ENCODE assay signal across 22 cellular contexts in the genomic region with DNA sequence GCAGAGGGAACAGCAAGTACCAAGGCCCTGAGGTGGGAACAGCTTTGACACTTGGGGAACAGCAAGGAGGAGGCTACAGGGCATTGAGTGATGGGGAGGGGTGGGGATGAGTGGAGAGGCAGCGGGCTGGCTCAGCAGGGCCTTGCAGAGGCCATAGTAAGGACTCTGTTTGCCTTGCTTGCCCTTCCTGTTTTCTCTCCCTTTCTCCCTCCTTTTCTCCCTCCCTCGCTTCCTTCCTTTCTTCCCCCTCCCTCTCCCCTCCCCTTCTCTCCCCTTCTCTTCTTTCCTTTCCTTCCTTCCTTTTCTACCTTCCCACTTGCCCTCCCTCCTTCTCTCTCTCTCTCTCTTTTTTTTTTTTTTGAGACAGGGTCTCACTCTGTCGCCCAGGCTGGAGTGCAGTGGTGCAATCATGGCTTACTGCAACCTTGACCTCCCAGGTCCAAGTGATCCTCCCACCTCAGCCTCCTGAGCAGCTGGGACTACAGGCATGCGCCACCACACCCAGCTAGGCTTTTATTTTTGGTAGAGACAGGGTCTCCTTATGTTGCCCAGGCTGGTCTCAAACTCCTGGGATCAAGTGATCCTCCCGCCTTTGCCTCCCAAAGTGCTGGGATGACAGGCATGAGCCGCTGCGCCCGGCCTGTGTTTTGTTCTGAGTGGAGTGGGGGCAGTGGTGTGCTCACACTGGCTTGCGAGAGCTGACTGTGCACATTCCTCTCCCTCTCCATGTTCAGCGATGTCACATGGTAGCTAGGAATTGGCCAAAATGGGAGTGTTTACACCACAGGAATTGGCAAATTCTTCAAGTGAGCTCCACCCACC. TPM values are rescaled to one million over a fixed set of nuclear protein-coding genes. Genes with fewer than 3 reads are reported as not detected.
DNase-seq lines count a peak whose midpoint lies in the region; ATAC-seq, FAIRE-seq and TF ChIP-seq lines count a peak whose summit lies in the region.
"Had no signal": no experiment of that assay in that cellular context is flagged by ENCODE, and none has a peak within 500 bp of the region (broad histone marks: within the 10 kb centered on the region; RNA-seq: fewer than 3 reads in every experiment).

No MANE protein-coding gene starts in this region.

- DNase-seq in HepG2 (ENCODE audit: low spot score) (no peak), right lobe of liver (no peak), astrocyte (ENCODE audit: low read depth) (peak; percentile 68), fibroblast of villous mesenchyme (ENCODE audit: low read depth) (peak; percentile 84), NCI-H1436 treated with DMSO at 0.1 percent for 48 hours (lab: John Stamatoyannopoulos, UW) (no peak), iPS-NIHi7 (ENCODE audit: extremely low spot score) (no peak)
- no peak for DNase-seq in activated CD4-positive, alpha-beta T cell treated with anti-CD3 and anti-CD28 coated beads, Interleukin-2, amount 50 U/mL, for 4 hours
- DNase-seq: 8988T; activated naive CD4-positive, alpha-beta T cell; activated T-cell treated with anti-CD3 and anti-CD28 coated beads for 4 hours; DMS 273 treated with DMSO at 0.1 percent for 48 hours; effector memory CD4-positive, alpha-beta T cell; hypothalamus; kidney glomerular epithelial cell; NCI-H2029 treated with DMSO at 0.1 percent for 48 hours; nephron progenitor cell; stimulated activated CD4-positive, alpha-beta T cell treated with anti-CD3 and anti-CD28 coated beads, Interleukin-4, amount 100 ng/mL, for 24 hours; SW 1271 had no signal

- in situ Hi-C loops in HepG2 (cut with HindIII; ENCODE audit: extremely low pct_ligation_motif_present, low pct_unique_long_range_greater_than_20kb): no loop called here

- H3K9me3 ChIP-seq in HepG2 (ENCODE audit: low read length) (no peaks in the 10 kb centered on the region), right lobe of liver (no peaks in the 10 kb centered on the region), astrocyte (ENCODE audit: insufficient read depth, low read depth, low read length) (peaks cover 3% of the 10 kb centered on the region)

- POLR2A ChIA-PET in HepG2 (lab: Yijun Ruan, JAX): interaction anchor here (1.0 to 1.6 kb wide), 2 partner anchors 21 to 335 kb away, joined by 3 read pairs; no protein-coding TSS in a partner anchor

- H3K4me2 ChIP-seq in HepG2 (ENCODE audit: low read depth, low read length) (0 out of 2 replicates have a peak overlapping the region, but pooled peaks have one; percentile 1), astrocyte (ENCODE audit: low read length) (no peak overlapping the region)
- H3K4me2 ChIP-seq: smooth muscle cell had no signal

- TF ChIP-seq POLR2A in HepG2 (IDR thresholded peaks at IDR 0.05; ENCODE audit: insufficient read depth in 1 of 2, low read depth in 2 of 2, low read length in 2 of 2) (no peak), right lobe of liver (IDR thresholded peaks at IDR 0.05) (no peak)

- H3K4me3 ChIP-seq in HepG2 (replicated peaks in 1 of 3; ENCODE audit: insufficient read depth in 1 of 3, low read depth in 2 of 3, low read length in 3 of 3): no peak overlapping the region
- no peak overlapping the region for H3K4me3 ChIP-seq in right lobe of liver
- H3K4me3 ChIP-seq in astrocyte (ENCODE audit: insufficient read depth, low read depth, low read length): no peak overlapping the region
- no peak overlapping the region for H3K4me3 ChIP-seq in fibroblast of villous mesenchyme (ENCODE audit: low read depth, low read length)
- H3K4me3 ChIP-seq: smooth muscle cell had no signal

- no peak for TF ChIP-seq RAD21 in HepG2 (CRISPR knock-in tag; IDR thresholded peaks at IDR 0.05)

- ATAC-seq in HepG2 (peak; percentile 38), right lobe of liver (no peak), GM21381 (IDR thresholded peaks at IDR 0.05; ENCODE audit: unreplicated experiment) (no peak)

- TF ChIP-seq EP300 in HepG2 (IDR thresholded peaks at IDR 0.05; ENCODE audit: low read depth in 2 of 2, low read length in 2 of 2) (no peak), HepG2 (CRISPR knock-in tag; IDR thresholded peaks at IDR 0.05; ENCODE audit: borderline replicate concordance) (no peak)

- no TSS peak for BruUV-seq in HepG2 (replicated peaks; lab: Mats Ljungman, UMichigan)

- H3K4me1 Mint-ChIP-seq in astrocyte (ENCODE audit: low read depth, unreplicated experiment): peaks cover 7% of the 10 kb centered on the region

- H3K27me3 ChIP-seq in HepG2 (ENCODE audit: control insufficient read depth in 1 of 2, insufficient read depth in 2 of 2, low read length in 2 of 2) (no peaks in the 10 kb centered on the region), right lobe of liver (no peaks in the 10 kb centered on the region), astrocyte (ENCODE audit: insufficient read depth, low read length) (no peaks in the 10 kb centered on the region)

- FAIRE-seq in HepG2 (lab: Jason Lieb, UNC): no peak
- FAIRE-seq in astrocyte (lab: Jason Lieb, UNC): no peak

- H3K27ac ChIP-seq in HepG2 (ENCODE audit: extremely low read length, insufficient read depth, low read length) (no peak overlapping the region), right lobe of liver (no peak overlapping the region), astrocyte (ENCODE audit: low read depth, low read length) (no peak overlapping the region)

- no peak overlapping the region for H3K4me3 Mint-ChIP-seq in astrocyte (ENCODE audit: unreplicated experiment)
- H3K4me3 Mint-ChIP-seq: CD14-positive monocyte, nephron progenitor cell had no signal

- H3K9ac ChIP-seq in HepG2 (ENCODE audit: insufficient read depth, low read depth, low read length): no peak overlapping the region
- H3K9ac ChIP-seq in astrocyte (ENCODE audit: low read length): no peak overlapping the region

- H4K20me1 ChIP-seq in HepG2 (ENCODE audit: insufficient read depth, low read length) (no peaks in the 10 kb centered on the region), astrocyte (ENCODE audit: insufficient read depth, low read length) (no peaks in the 10 kb centered on the region)

- TF ChIP-seq CTCF in HepG2 (CRISPR knock-in tag; IDR thresholded peaks at IDR 0.05): no peak
- no peak for TF ChIP-seq CTCF in right lobe of liver (IDR thresholded peaks at IDR 0.05)
- TF ChIP-seq CTCF in astrocyte (IDR thresholded peaks at IDR 0.05; ENCODE audit: insufficient read depth, low read depth, low read length): no peak
- no peak for TF ChIP-seq CTCF in fibroblast of villous mesenchyme (IDR thresholded peaks at IDR 0.05; ENCODE audit: insufficient read depth, low read depth, low read length)

- H2AFZ ChIP-seq in HepG2 (ENCODE audit: low read length) (no peak overlapping the region), astrocyte (ENCODE audit: low read depth, low read length) (no peak overlapping the region)

- peak overlapping the region; percentile 23 for H3K27ac Mint-ChIP-seq in astrocyte (ENCODE audit: unreplicated experiment)
- H3K27ac Mint-ChIP-seq: progenitor cell of endocrine pancreas had no signal

- 54% methylated on average over 10 of the region's 10 CpGs for WGBS in HepG2 (ENCODE audit: low lambda C conversion rate)
- 91% methylated on average over 4 of the region's 10 CpGs for WGBS in right lobe of liver (ENCODE audit: insufficient coverage, low coverage, low lambda C conversion rate, missing lambda C conversion rate)

- H3K79me2 ChIP-seq in HepG2 (ENCODE audit: insufficient read depth, low read length): no peaks in the 10 kb centered on the region
- H3K79me2 ChIP-seq in astrocyte (ENCODE audit: insufficient read depth, low read length): no peaks in the 10 kb centered on the region

- peaks cover 19% of the 10 kb centered on the region for H3K36me3 Mint-ChIP-seq in astrocyte (ENCODE audit: low read depth, unreplicated experiment)

- intact Hi-C loops in HepG2 (cut with micrococcal nuclease; ENCODE audit: unreplicated experiment) (no loop called here), right lobe of liver (cut with DNase I) (no loop called here)

- H3K4me1 ChIP-seq in HepG2 (ENCODE audit: insufficient read depth, low read length) (peaks cover 52% of the 10 kb centered on the region), right lobe of liver (no peaks in the 10 kb centered on the region), astrocyte (ENCODE audit: insufficient read depth, low read length) (no peaks in the 10 kb centered on the region)

- H3K9me3 Mint-ChIP-seq in astrocyte (ENCODE audit: unreplicated experiment): peaks cover 12% of the 10 kb centered on the region

- CTCF ChIA-PET in HepG2 (lab: Yijun Ruan, JAX; ENCODE audit: low intra/inter-chr PET ratio, low total read pairs): interaction anchor here (0.6 kb wide), 1 partner anchor 26 kb away, joined by 3 read pairs; no protein-coding TSS in a partner anchor

- no peaks in the 10 kb centered on the region for H3K27me3 Mint-ChIP-seq in astrocyte (ENCODE audit: low read depth, unreplicated experiment)
- H3K27me3 Mint-ChIP-seq: progenitor cell of endocrine pancreas had no signal

- H3K36me3 ChIP-seq in HepG2 (replicated peaks in 1 of 2; ENCODE audit: control insufficient read depth in 1 of 2, insufficient read depth in 2 of 2, low read length in 2 of 2) (no peaks in the 10 kb centered on the region), right lobe of liver (no peaks in the 10 kb centered on the region), astrocyte (ENCODE audit: insufficient read depth, low read length) (no peaks in the 10 kb centered on the region)

RNA-seq across cellular contexts. Expression of gene IER5L, which starts 17.1 kb away (rescaled TPM):
- total RNA-seq in HepG2 (2016; rRNA removed; fragmentation: Illumina TruSeq; extraction: Trizol): 2.5 and 3.3 TPM in 2 replicates
- 2.4 and 2.5 TPM in 2 replicates for total RNA-seq in HepG2 (2016; cell fraction: cytosol; rRNA removed; fragmentation: Illumina TruSeq; extraction: Trizol; ENCODE audit: low read depth)
- 2.6 and 3.2 TPM in 2 replicates for total RNA-seq in HepG2 (2016; cell fraction: insoluble cytoplasmic fraction; rRNA removed; fragmentation: Illumina TruSeq; extraction: Trizol)
- 2.0 and 2.7 TPM in 2 replicates for total RNA-seq in HepG2 (2016; cell fraction: membrane; rRNA removed; fragmentation: Illumina TruSeq; extraction: Trizol)
- 0.84 and 1.2 TPM in 2 replicates for total RNA-seq in HepG2 (2016; cell fraction: nucleus; rRNA removed; fragmentation: Illumina TruSeq; extraction: Trizol)
- 1.8 and 3.6 TPM in 2 replicates for polyA plus RNA-seq in HepG2 (2011; rRNA removed)
- 2.1 and 3.1 TPM in 2 replicates for polyA plus RNA-seq in HepG2 (2011; cell fraction: cytosol; rRNA removed)
- 4.4 and 4.5 TPM in 2 replicates for polyA plus RNA-seq in HepG2 (2011; cell fraction: nucleus; rRNA removed)
- polyA plus RNA-seq in HepG2 (2012): 1.5 and 2.6 TPM in 2 replicates
- polyA plus RNA-seq in HepG2 (2016; cell fraction: cytosol; fragmentation: Illumina TruSeq; extraction: Trizol; ENCODE audit: low read depth): 0.59 and 0.61 TPM in 2 replicates
- 2.2 and 2.5 TPM in 2 replicates for polyA plus RNA-seq in HepG2 (2016; cell fraction: insoluble cytoplasmic fraction; fragmentation: Illumina TruSeq; extraction: Trizol; ENCODE audit: low read depth)
- 0.52 and 0.74 TPM in 2 replicates for polyA plus RNA-seq in HepG2 (2016; cell fraction: membrane; fragmentation: Illumina TruSeq; extraction: Trizol; ENCODE audit: low read depth)
- 1.3 and 2.1 TPM in 2 replicates for polyA plus RNA-seq in HepG2 (2016; cell fraction: nucleus; fragmentation: Illumina TruSeq; extraction: Trizol; ENCODE audit: insufficient read depth, low read depth)
- polyA minus RNA-seq in HepG2 (2011; rRNA and poly(A)+ RNA removed; ENCODE audit: low replicate concordance): 5.5 and 12.0 TPM in 2 replicates
- 5.6 and 6.2 TPM in 2 replicates for polyA minus RNA-seq in HepG2 (2011; cell fraction: cytosol; rRNA and poly(A)+ RNA removed)
- polyA minus RNA-seq in HepG2 (2011; cell fraction: nucleus; rRNA and poly(A)+ RNA removed): 1.2 and 1.9 TPM in 2 replicates
- 10 to 100 TPM in 3 of 6 experiments, 1 to 10 TPM in 3; 2.7 to 19.8 (median 7.8) TPM for total RNA-seq in right lobe of liver
- 47.0 and 55.0 TPM in 2 replicates for total RNA-seq in astrocyte
- 60.5 and 75.7 TPM in 2 replicates for total RNA-seq in fibroblast of villous mesenchyme

RNA-seq across cellular contexts. Expression of gene PTPA, which starts 49.7 kb away (rescaled TPM):
- total RNA-seq in HepG2 (2016; rRNA removed; fragmentation: Illumina TruSeq; extraction: Trizol): 105 and 109 TPM in 2 replicates
- total RNA-seq in HepG2 (2016; cell fraction: cytosol; rRNA removed; fragmentation: Illumina TruSeq; extraction: Trizol; ENCODE audit: low read depth): 13.7 and 14.3 TPM in 2 replicates
- total RNA-seq in HepG2 (2016; cell fraction: insoluble cytoplasmic fraction; rRNA removed; fragmentation: Illumina TruSeq; extraction: Trizol): 107 and 108 TPM in 2 replicates
- 42.5 and 49.9 TPM in 2 replicates for total RNA-seq in HepG2 (2016; cell fraction: membrane; rRNA removed; fragmentation: Illumina TruSeq; extraction: Trizol)
- total RNA-seq in HepG2 (2016; cell fraction: nucleus; rRNA removed; fragmentation: Illumina TruSeq; extraction: Trizol): 57.5 and 66.5 TPM in 2 replicates
- 79.3 and 86.0 TPM in 2 replicates for polyA plus RNA-seq in HepG2 (2011; rRNA removed)
- polyA plus RNA-seq in HepG2 (2011; cell fraction: cytosol; rRNA removed): 78.6 and 93.8 TPM in 2 replicates
- polyA plus RNA-seq in HepG2 (2011; cell fraction: nucleus; rRNA removed): 64.7 and 73.4 TPM in 2 replicates
- 58.7 and 58.8 TPM in 2 replicates for polyA plus RNA-seq in HepG2 (2012)
- polyA plus RNA-seq in HepG2 (2016; cell fraction: cytosol; fragmentation: Illumina TruSeq; extraction: Trizol; ENCODE audit: low read depth): 12.7 and 14.2 TPM in 2 replicates
- polyA plus RNA-seq in HepG2 (2016; cell fraction: insoluble cytoplasmic fraction; fragmentation: Illumina TruSeq; extraction: Trizol; ENCODE audit: low read depth): 95.6 and 101 TPM in 2 replicates
- polyA plus RNA-seq in HepG2 (2016; cell fraction: membrane; fragmentation: Illumina TruSeq; extraction: Trizol; ENCODE audit: low read depth): 35.2 and 36.7 TPM in 2 replicates
- 80.4 and 88.7 TPM in 2 replicates for polyA plus RNA-seq in HepG2 (2016; cell fraction: nucleus; fragmentation: Illumina TruSeq; extraction: Trizol; ENCODE audit: insufficient read depth, low read depth)
- 104 and 215 TPM in 2 replicates for polyA minus RNA-seq in HepG2 (2011; rRNA and poly(A)+ RNA removed; ENCODE audit: low replicate concordance)
- 57.5 and 58.2 TPM in 2 replicates for polyA minus RNA-seq in HepG2 (2011; cell fraction: cytosol; rRNA and poly(A)+ RNA removed)
- polyA minus RNA-seq in HepG2 (2011; cell fraction: nucleus; rRNA and poly(A)+ RNA removed): 32.4 and 34.9 TPM in 2 replicates
- 100 to 1,000 TPM in 1 of 6 experiments, 10 to 100 TPM in 5; 55.4 to 123 (median 62.0) TPM for total RNA-seq in right lobe of liver
- 122 and 134 TPM in 2 replicates for total RNA-seq in astrocyte
- 133 and 136 TPM in 2 replicates for total RNA-seq in fibroblast of villous mesenchyme

RNA-seq across cellular contexts. Expression of gene CRAT, which starts 50.3 kb away (rescaled TPM):
- 26.6 and 29.3 TPM in 2 replicates for total RNA-seq in HepG2 (2016; rRNA removed; fragmentation: Illumina TruSeq; extraction: Trizol)
- 13.7 and 20.3 TPM in 2 replicates for total RNA-seq in HepG2 (2016; cell fraction: cytosol; rRNA removed; fragmentation: Illumina TruSeq; extraction: Trizol; ENCODE audit: low read depth)
- total RNA-seq in HepG2 (2016; cell fraction: insoluble cytoplasmic fraction; rRNA removed; fragmentation: Illumina TruSeq; extraction: Trizol): 24.5 and 28.0 TPM in 2 replicates
- total RNA-seq in HepG2 (2016; cell fraction: membrane; rRNA removed; fragmentation: Illumina TruSeq; extraction: Trizol): 27.1 and 32.0 TPM in 2 replicates
- 17.6 and 18.1 TPM in 2 replicates for total RNA-seq in HepG2 (2016; cell fraction: nucleus; rRNA removed; fragmentation: Illumina TruSeq; extraction: Trizol)
- 26.1 and 31.1 TPM in 2 replicates for polyA plus RNA-seq in HepG2 (2011; rRNA removed)
- 21.4 and 24.4 TPM in 2 replicates for polyA plus RNA-seq in HepG2 (2011; cell fraction: cytosol; rRNA removed)
- polyA plus RNA-seq in HepG2 (2011; cell fraction: nucleus; rRNA removed): 62.4 and 63.9 TPM in 2 replicates
- polyA plus RNA-seq in HepG2 (2012): 32.3 and 32.7 TPM in 2 replicates
- 18.5 and 23.3 TPM in 2 replicates for polyA plus RNA-seq in HepG2 (2016; cell fraction: cytosol; fragmentation: Illumina TruSeq; extraction: Trizol; ENCODE audit: low read depth)
- polyA plus RNA-seq in HepG2 (2016; cell fraction: insoluble cytoplasmic fraction; fragmentation: Illumina TruSeq; extraction: Trizol; ENCODE audit: low read depth): 27.2 and 34.4 TPM in 2 replicates
- polyA plus RNA-seq in HepG2 (2016; cell fraction: membrane; fragmentation: Illumina TruSeq; extraction: Trizol; ENCODE audit: low read depth): 26.8 and 32.7 TPM in 2 replicates
- polyA plus RNA-seq in HepG2 (2016; cell fraction: nucleus; fragmentation: Illumina TruSeq; extraction: Trizol; ENCODE audit: insufficient read depth, low read depth): 29.5 and 29.9 TPM in 2 replicates
- 7.1 and 60.6 TPM in 2 replicates for polyA minus RNA-seq in HepG2 (2011; rRNA and poly(A)+ RNA removed; ENCODE audit: low replicate concordance)
- 24.5 and 25.6 TPM in 2 replicates for polyA minus RNA-seq in HepG2 (2011; cell fraction: cytosol; rRNA and poly(A)+ RNA removed)
- 11.7 and 16.0 TPM in 2 replicates for polyA minus RNA-seq in HepG2 (2011; cell fraction: nucleus; rRNA and poly(A)+ RNA removed)
- total RNA-seq in right lobe of liver: 100 to 1,000 TPM in 4 of 6 experiments, 10 to 100 TPM in 2; 86.1 to 146 (median 104) TPM
- 21.2 and 25.3 TPM in 2 replicates for total RNA-seq in astrocyte
- 33.2 and 38.7 TPM in 2 replicates for total RNA-seq in fibroblast of villous mesenchyme

Comparison
In these comparisons a context has a peak if more than half of its experiments do, and no peak if none do; other contexts are left out.
1. DNase-seq: peak in astrocyte (single experiment) and fibroblast of villous mesenchyme (single experiment); none in HepG2 (single experiment), right lobe of liver (0 of 3), NCI-H1436 treated with DMSO at 0.1 percent for 48 hours (single experiment), iPS-NIHi7 (single experiment) and activated CD4-positive, alpha-beta T cell treated with anti-CD3 and anti-CD28 coated beads, Interleukin-2, amount 50 U/mL, for 4 hours (0 of 2).